ENCODE assay signal across 22 cellular contexts in the genomic region with DNA sequence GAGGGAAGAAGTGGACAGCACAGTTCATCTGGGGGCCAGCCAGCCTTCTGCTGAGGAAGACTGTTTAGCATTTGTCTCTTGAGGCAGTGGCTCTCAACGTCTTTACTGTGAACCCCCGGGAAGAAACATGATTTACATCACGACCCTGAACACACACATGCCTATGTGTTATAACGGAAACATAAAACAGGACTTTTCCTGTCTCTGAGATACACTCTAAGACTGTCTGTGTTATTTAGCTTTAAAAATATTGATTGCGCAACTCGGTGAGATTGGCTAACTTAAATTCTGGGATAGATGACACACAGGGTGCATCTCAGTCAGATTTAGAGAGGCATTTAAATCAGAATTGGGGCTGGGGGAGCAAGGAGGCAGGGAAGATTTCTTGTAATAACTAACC. TPM values are rescaled to one million over a fixed set of nuclear protein-coding genes. Genes with fewer than 3 reads are reported as not detected.
A peak's percentile ranks its signal among the peaks of the same experiment; 100 is the strongest.
DNase-seq lines count a peak whose midpoint lies in the region; TF ChIP-seq lines count a peak whose summit lies in the region.
"Had no signal": no experiment of that assay in that cellular context is flagged by ENCODE, and none has a peak within 500 bp of the region (broad histone marks: within the 10 kb centered on the region; RNA-seq: fewer than 3 reads in every experiment).

No MANE protein-coding gene starts in this region.

- in situ Hi-C loops in KBM-7 (cut with MboI; ENCODE audit: low pct_unique_long_range_greater_than_20kb, low sequenced_read_pairs) = no loop called here

- H3K4me3 Mint-ChIP-seq in nephron (peak overlapping the region in 1 of 3 experiments; percentile 45), Calu3 (ENCODE audit: low read depth, unreplicated experiment) (no peak overlapping the region)
- H3K4me3 Mint-ChIP-seq: activated naive CD4-positive, alpha-beta T cell treated with anti-CD3 and anti-CD28 coated beads, Interleukin-2, amount 10 ng/mL, durations not matched to agents 7 days and 5 days; immature natural killer cell; T-cell had no signal

- DNase-seq in GM03348 (ENCODE audit: low spot score) (peak; percentile 52), KBM-7 (peak; percentile 20), epithelial cell of esophagus (ENCODE audit: low read depth) (peak; percentile 49), Calu3 (no peak), erythroblast (lab: John Stamatoyannopoulos, UW) (no peak)
- DNase-seq in activated CD8-positive, alpha-beta memory T cell treated with anti-CD3 and anti-CD28 coated beads for 24 hours = no peak
- DNase-seq: activated CD4-positive, alpha-beta T cell treated with anti-CD3 and anti-CD28 coated beads, Interleukin-2, amount 50 U/mL, for 4 hours; activated naive CD4-positive, alpha-beta T cell treated with anti-CD3 and anti-CD28 coated beads, Interleukin-2, amount 10 ng/mL, durations not matched to agents 7 days and 5 days; activated T-cell treated with anti-CD3 and anti-CD28 coated beads, Interleukin-2, amount 50 U/mL, for 1 hour; BE2C; colonic mucosa; H7; head of caudate nucleus; immature natural killer cell; lower lobe of right lung; NCI-H2227 treated with DMSO at 0.1 percent for 48 hours; ovary; stimulated activated CD4-positive, alpha-beta T cell treated with anti-CD3 and anti-CD28 coated beads, Interleukin-2, amount 100 ng/mL, for 24 hours; T-cell had no signal

- no TSS peak for BruUV-seq in Calu3 (replicated peaks; lab: Mats Ljungman, UMichigan)

- CTCF ChIA-PET in Calu3 (lab: Charles Lee) = no interaction called here

- TF ChIP-seq CTCF in epithelial cell of esophagus (IDR thresholded peaks at IDR 0.05; ENCODE audit: insufficient read depth, low read depth, low read length, missing control alignments) = no peak
- TF ChIP-seq CTCF in nephron (IDR thresholded peaks at IDR 0.05; ENCODE audit: unreplicated experiment in 3 of 3) = no peak
- no peak for TF ChIP-seq CTCF in Calu3 (IDR thresholded peaks at IDR 0.05; ENCODE audit: unreplicated experiment)

- H3K9me3 Mint-ChIP-seq in nephron (peaks cover 4% of the 10 kb centered on the region), Calu3 (ENCODE audit: low read depth, unreplicated experiment) (no peaks in the 10 kb centered on the region)
- H3K9me3 Mint-ChIP-seq: activated naive CD4-positive, alpha-beta T cell treated with anti-CD3 and anti-CD28 coated beads, Interleukin-2, amount 10 ng/mL, durations not matched to agents 7 days and 5 days; immature natural killer cell; T-cell had no signal

- intact Hi-C loops in Calu3 (cut with micrococcal nuclease; ENCODE audit: unreplicated experiment) = no loop called here

- no peak overlapping the region for H3K4me3 ChIP-seq in epithelial cell of esophagus (ENCODE audit: low read length)
- H3K4me3 ChIP-seq: colonic mucosa, lower lobe of right lung, ovary had no signal

- no peaks in the 10 kb centered on the region for H3K36me3 Mint-ChIP-seq in nephron (ENCODE audit: low read depth)
- H3K36me3 Mint-ChIP-seq in Calu3 (ENCODE audit: insufficient read depth, unreplicated experiment) = no peaks in the 10 kb centered on the region
- H3K36me3 Mint-ChIP-seq: activated naive CD4-positive, alpha-beta T cell treated with anti-CD3 and anti-CD28 coated beads, Interleukin-2, amount 10 ng/mL, durations not matched to agents 7 days and 5 days; immature natural killer cell; T-cell had no signal

- H3K27ac Mint-ChIP-seq in nephron = peak overlapping the region; percentile 19 to 44 (median 23)
- no peak overlapping the region for H3K27ac Mint-ChIP-seq in Calu3 (ENCODE audit: unreplicated experiment)
- H3K27ac Mint-ChIP-seq: activated naive CD4-positive, alpha-beta T cell treated with anti-CD3 and anti-CD28 coated beads, Interleukin-2, amount 10 ng/mL, durations not matched to agents 7 days and 5 days; immature natural killer cell; T-cell had no signal

- peaks cover 44% of the 10 kb centered on the region for H3K27me3 Mint-ChIP-seq in nephron (ENCODE audit: low read depth)
- peaks cover 50% of the 10 kb centered on the region for H3K27me3 Mint-ChIP-seq in Calu3 (ENCODE audit: unreplicated experiment)

- peaks cover 25% of the 10 kb centered on the region for H3K4me1 Mint-ChIP-seq in nephron
- no peaks in the 10 kb centered on the region for H3K4me1 Mint-ChIP-seq in Calu3 (ENCODE audit: low read depth, unreplicated experiment)
- H3K4me1 Mint-ChIP-seq: activated naive CD4-positive, alpha-beta T cell treated with anti-CD3 and anti-CD28 coated beads, Interleukin-2, amount 10 ng/mL, durations not matched to agents 7 days and 5 days; immature natural killer cell; T-cell had no signal

- TF ChIP-seq POLR2A in erythroblast (IDR thresholded peaks at IDR 0.05; ENCODE audit: low read length) = no peak

RNA-seq across cellular contexts. Expression of gene DENND1A, which starts 25.0 kb away (rescaled TPM):
- total RNA-seq in Calu3 (2022) = 13.0 and 13.1 TPM in 2 replicates

RNA-seq across cellular contexts. Expression of gene LHX2, which starts 56.6 kb away (rescaled TPM):
- total RNA-seq in Calu3 (2022) = not detected in 2 replicates
- total RNA-seq: lower lobe of right lung, myocyte, T-cell, ureter had no signal

Comparison
In these comparisons a context has a peak if more than half of its experiments do, and no peak if none do; other contexts are left out.
1. DNase-seq: peak in GM03348 (single experiment), KBM-7 (single experiment) and epithelial cell of esophagus (single experiment); none in Calu3 (single experiment), activated CD8-positive, alpha-beta memory T cell treated with anti-CD3 and anti-CD28 coated beads for 24 hours (single experiment) and erythroblast (0 of 2).